Comparison of ENCODE assay signal across 18 cellular contexts in the genomic region with DNA sequence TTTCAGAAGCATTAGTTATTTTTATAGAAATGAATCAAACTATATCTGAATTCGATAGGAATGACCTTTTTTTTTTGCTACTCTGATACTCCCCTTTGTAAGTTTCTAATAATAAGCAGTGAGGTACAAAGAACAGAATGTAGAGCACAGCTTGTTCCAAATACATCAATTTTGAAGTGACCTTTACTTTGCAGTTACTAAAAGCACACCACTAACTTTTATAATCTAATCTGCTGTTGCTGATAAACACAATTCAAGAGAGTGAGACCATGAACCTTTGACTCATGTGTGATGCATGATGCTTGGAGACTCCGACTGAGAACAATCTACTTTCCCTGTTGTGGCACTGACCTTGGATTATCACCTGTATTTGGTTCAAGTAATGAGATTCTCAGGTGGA.
DNase-seq lines count a peak whose midpoint lies in the region; ATAC-seq and TF ChIP-seq lines count a peak whose summit lies in the region.
"Had no signal": no experiment of that assay in that cellular context is flagged by ENCODE, and none has a peak within 500 bp of the region (broad histone marks: within the 10 kb centered on the region; RNA-seq: fewer than 3 reads in every experiment).

No MANE protein-coding gene starts in this region.

- H3K36me3 ChIP-seq in heart left ventricle: no peaks in the 10 kb centered on the region
- no peaks in the 10 kb centered on the region for H3K36me3 ChIP-seq in thoracic aorta
- H3K36me3 ChIP-seq: BLaER1 had no signal

- no peak overlapping the region for H3K27ac Mint-ChIP-seq in HFFc6
- H3K27ac Mint-ChIP-seq in activated CD4-positive, alpha-beta memory T cell treated with anti-CD3 and anti-CD28 coated beads for 36 hours: no peak overlapping the region
- H3K27ac Mint-ChIP-seq: CD4-positive, CD25-positive, alpha-beta regulatory T cell had no signal

- CTCF ChIA-PET in activated CD4-positive, alpha-beta memory T cell treated with anti-CD3 and anti-CD28 coated beads for 36 hours (lab: Charles Lee): interaction anchor here (0.5 kb wide), 1 partner anchor 84 kb away, joined by 3 read pairs; no protein-coding TSS in a partner anchor

- H3K27me3 ChIP-seq in heart left ventricle: no peaks in the 10 kb centered on the region
- no peaks in the 10 kb centered on the region for H3K27me3 ChIP-seq in right cardiac atrium (ENCODE audit: control insufficient read depth, insufficient read depth)
- H3K27me3 ChIP-seq in thoracic aorta (replicated peaks; ENCODE audit: insufficient read depth): no peaks in the 10 kb centered on the region
- H3K27me3 ChIP-seq: BLaER1 had no signal

- H3K27ac ChIP-seq in heart left ventricle: peak overlapping the region; percentile 61 to 94 (median 78)
- peak overlapping the region; percentile 52 for H3K27ac ChIP-seq in right cardiac atrium (ENCODE audit: low read length)
- H3K27ac ChIP-seq in thoracic aorta: no peak overlapping the region
- H3K27ac ChIP-seq: BLaER1 had no signal

- intact Hi-C loops in heart left ventricle (cut with DNase I) (loop anchor here in 2 of 10 donors (2.0 to 5.0 kb wide), 2 partner anchors 56 to 57 kb away; no protein-coding TSS in a partner anchor), right cardiac atrium (cut with DNase I) (no loop called here)
- intact Hi-C loops in activated CD4-positive, alpha-beta memory T cell treated with anti-CD3 and anti-CD28 coated beads for 36 hours (cut with micrococcal nuclease): no loop called here

- no peak for TF ChIP-seq CTCF in fibroblast of mammary gland (conservative IDR thresholded peaks at IDR 0.05; ENCODE audit: control insufficient read depth, insufficient read depth, low read depth, low read length)
- TF ChIP-seq CTCF in heart left ventricle (IDR thresholded peaks at IDR 0.05): no peak
- TF ChIP-seq CTCF in thoracic aorta (IDR thresholded peaks at IDR 0.05): no peak
- no peak for TF ChIP-seq CTCF in HFFc6 (IDR thresholded peaks at IDR 0.05)

- 20 to 29% (median 23%) methylated on average over 2 of the region's 2 CpGs for WGBS in heart left ventricle, 4 donors
- WGBS in right cardiac atrium: 26% methylated on average over 2 of the region's 2 CpGs

- H3K9me3 ChIP-seq in heart left ventricle (peaks cover 0 to 16% (median 2%) of the 10 kb centered on the region in 12 donors), right cardiac atrium (ENCODE audit: control insufficient read depth, low read length) (no peaks in the 10 kb centered on the region), thoracic aorta (no peaks in the 10 kb centered on the region)

- no peak overlapping the region for H3K4me3 Mint-ChIP-seq in HFFc6
- no peak overlapping the region for H3K4me3 Mint-ChIP-seq in activated CD4-positive, alpha-beta memory T cell treated with anti-CD3 and anti-CD28 coated beads for 36 hours
- H3K4me3 Mint-ChIP-seq: CD4-positive, CD25-positive, alpha-beta regulatory T cell had no signal

- H3K4me3 ChIP-seq in fibroblast of mammary gland (ENCODE audit: control insufficient read depth, low read depth, low read length): no peak overlapping the region
- no peak overlapping the region for H3K4me3 ChIP-seq in heart left ventricle
- H3K4me3 ChIP-seq in right cardiac atrium (ENCODE audit: low read length): no peak overlapping the region
- H3K4me3 ChIP-seq in thoracic aorta: no peak overlapping the region
- H3K4me3 ChIP-seq: BLaER1 had no signal

- peaks cover 0 to 15% (median 0%) of the 10 kb centered on the region in 12 donors for H3K4me1 ChIP-seq in heart left ventricle
- no peaks in the 10 kb centered on the region for H3K4me1 ChIP-seq in right cardiac atrium (ENCODE audit: control insufficient read depth, insufficient read depth, low read length)
- peaks cover 0 to 18% of the 10 kb centered on the region in 2 donors for H3K4me1 ChIP-seq in thoracic aorta (ENCODE audit: control insufficient read depth in 1 of 2, low read depth in 2 of 2)
- H3K4me1 ChIP-seq: BLaER1 had no signal

- H3K4me1 Mint-ChIP-seq in HFFc6 (ENCODE audit: low read depth): no peaks in the 10 kb centered on the region
- H3K4me1 Mint-ChIP-seq in activated CD4-positive, alpha-beta memory T cell treated with anti-CD3 and anti-CD28 coated beads for 36 hours (ENCODE audit: low read depth): no peaks in the 10 kb centered on the region
- H3K4me1 Mint-ChIP-seq: CD4-positive, CD25-positive, alpha-beta regulatory T cell had no signal

- TF ChIP-seq POLR2A in heart left ventricle (IDR thresholded peaks at IDR 0.05): no peak

- no peaks in the 10 kb centered on the region for H3K36me3 Mint-ChIP-seq in HFFc6 (ENCODE audit: low read depth)
- no peaks in the 10 kb centered on the region for H3K36me3 Mint-ChIP-seq in activated CD4-positive, alpha-beta memory T cell treated with anti-CD3 and anti-CD28 coated beads for 36 hours
- H3K36me3 Mint-ChIP-seq: CD4-positive, CD25-positive, alpha-beta regulatory T cell had no signal

- peak; percentile 91 to 96 (median 94) for ATAC-seq in heart left ventricle
- peak; percentile 90 for ATAC-seq in right cardiac atrium
- ATAC-seq in thoracic aorta (ENCODE audit: insufficient number of reproducible peaks, low FRiP score, low read depth): peak; percentile 55
- ATAC-seq: HepG2 had no signal

- POLR2A ChIA-PET in activated CD4-positive, alpha-beta memory T cell treated with anti-CD3 and anti-CD28 coated beads for 36 hours (lab: Charles Lee): no interaction called here

- DNase-seq in fibroblast of mammary gland (ENCODE audit: low read depth): peak; percentile 2
- DNase-seq in heart left ventricle: no peak
- DNase-seq in right cardiac atrium: no peak
- no peak for DNase-seq in thoracic aorta (ENCODE audit: low spot score)
- DNase-seq in HFFc6: no peak
- DNase-seq in nucleus accumbens (lab: John Stamatoyannopoulos, UW): no peak
- no peak for DNase-seq in activated CD4-positive, alpha-beta memory T cell treated with anti-CD3 and anti-CD28 coated beads for 36 hours
- DNase-seq: CD4-positive, CD25-positive, alpha-beta regulatory T cell; Karpas-422; NCI-H1092 treated with DMSO at 0.1 percent for 48 hours; NCI-H1436; NCI-H187 treated with DMSO at 0.1 percent for 48 hours; NCI-H2107; NCI-H69; RPMI8226; SHP77 treated with DMSO at 0.1 percent for 48 hours had no signal

- H3K27me3 Mint-ChIP-seq in HFFc6 (ENCODE audit: insufficient read depth): no peaks in the 10 kb centered on the region
- H3K27me3 Mint-ChIP-seq in activated CD4-positive, alpha-beta memory T cell treated with anti-CD3 and anti-CD28 coated beads for 36 hours: no peaks in the 10 kb centered on the region
- H3K27me3 Mint-ChIP-seq: CD4-positive, CD25-positive, alpha-beta regulatory T cell had no signal

- H3K9me3 Mint-ChIP-seq in HFFc6: peaks cover 35% of the 10 kb centered on the region
- H3K9me3 Mint-ChIP-seq in activated CD4-positive, alpha-beta memory T cell treated with anti-CD3 and anti-CD28 coated beads for 36 hours: peaks cover 5% of the 10 kb centered on the region

Comparison
In these comparisons a context has a peak if more than half of its experiments do, and no peak if none do; other contexts are left out.
1. H3K27ac ChIP-seq: peak in heart left ventricle (12 of 12) and right cardiac atrium (single experiment); none in thoracic aorta (0 of 2).
2. Peak in every context shown above with its lines, with median percentiles within 50 percentile points of each other: ATAC-seq.